ENCODE assay signal across 1 cellular context in genomic region chr10:32629910-32630309, GRCh38.
TF ChIP-seq lines count a peak whose summit lies in the region.

No MANE protein-coding gene starts in this region.

TF ChIP-seq in WTC11, 78 proteins besides CTCF, POLR2A, EP300 and RAD21 (continued from another document):
- TF ChIP-seq ZNF425 (CRISPR knock-in tag; conservative IDR thresholded peaks at IDR 0.05) (no peak), ZNF396 (CRISPR knock-in tag; IDR thresholded peaks at IDR 0.05; ENCODE audit: borderline replicate concordance) (no peak), GRHL2 (CRISPR knock-in tag; IDR thresholded peaks at IDR 0.05; ENCODE audit: insufficient replicate concordance, severe bottlenecking) (no peak)
